ENCODE assay signal across 34 cellular contexts in the genomic region with DNA sequence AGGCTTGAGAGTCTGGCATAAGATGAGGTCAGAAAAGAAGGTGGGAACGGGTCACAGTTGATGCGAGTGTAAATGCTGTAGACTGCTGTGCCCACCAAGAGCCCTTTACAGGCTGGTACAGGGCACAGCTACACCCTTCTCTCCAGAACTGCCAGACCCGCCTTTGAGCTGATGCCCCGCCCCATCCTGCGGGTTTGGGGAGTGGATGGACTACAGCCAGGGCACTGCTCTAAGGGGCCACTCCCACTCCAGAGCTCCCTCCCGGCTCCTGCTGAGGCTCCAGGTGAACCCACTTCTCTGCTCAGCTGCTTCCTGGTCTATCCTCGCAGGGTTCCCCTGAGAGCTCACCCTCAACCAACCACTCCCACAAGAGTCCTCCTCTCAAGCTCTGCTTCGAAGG. TPM values are rescaled to one million over a fixed set of nuclear protein-coding genes. Genes with fewer than 3 reads are reported as not detected.
DNase-seq lines count a peak whose midpoint lies in the region; ATAC-seq and TF ChIP-seq lines count a peak whose summit lies in the region.
"Had no signal": no experiment of that assay in that cellular context is flagged by ENCODE, and none has a peak within 500 bp of the region (broad histone marks: within the 10 kb centered on the region; RNA-seq: fewer than 3 reads in every experiment).

No MANE protein-coding gene starts in this region.

- H3K27me3 ChIP-seq in stomach (peaks cover 0 to 72% (median 26%) of the 10 kb centered on the region in 3 donors), spleen (replicated peaks in 1 of 7) (peaks cover 0 to 71% (median 33%) of the 10 kb centered on the region in 7 donors)
- H3K27me3 ChIP-seq: Peyer's patch, testis had no signal

- ATAC-seq in esophagus mucosa (peak; percentile 73), HG03139 (IDR thresholded peaks at IDR 0.05; ENCODE audit: unreplicated experiment) (no peak)
- ATAC-seq: gastrocnemius medialis; stimulated activated naive CD8-positive, alpha-beta T cell treated with anti-CD3 and anti-CD28 coated beads, Interleukin-15, Interleukin-2, amounts not matched to agents 100 U/mL and 50 U/mL, for 24 hours had no signal

- no peaks in the 10 kb centered on the region for H3K36me3 ChIP-seq in stomach
- H3K36me3 ChIP-seq in spleen: no peaks in the 10 kb centered on the region
- H3K36me3 ChIP-seq: gastrocnemius medialis, Peyer's patch had no signal

- TF ChIP-seq POLR2A in stomach (IDR thresholded peaks at IDR 0.05) (no peak), spleen (IDR thresholded peaks at IDR 0.05) (no peak)

- no peak for TF ChIP-seq EP300 in stomach (IDR thresholded peaks at IDR 0.05)

- intact Hi-C loops in stomach (cut with DNase I; ENCODE audit: low total_unique reads) (loop anchor here (5.0 kb wide), 1 partner anchor 73 kb away; no protein-coding TSS in a partner anchor), spleen (cut with DNase I; ENCODE audit: low total_unique reads) (loop anchor here (5.0 kb wide), 1 partner anchor 68 kb away; no protein-coding TSS in a partner anchor)

- H3K27ac ChIP-seq in stomach: no peak overlapping the region
- H3K27ac ChIP-seq in spleen: no peak overlapping the region
- H3K27ac ChIP-seq: gastrocnemius medialis, parathyroid adenoma, Peyer's patch, testis, VCaP had no signal

- H3K4me1 ChIP-seq in stomach (peaks cover 0 to 5% (median 0%) of the 10 kb centered on the region in 4 donors), spleen (peaks cover 0 to 6% (median 2%) of the 10 kb centered on the region in 6 donors)
- H3K4me1 ChIP-seq: parathyroid adenoma, testis had no signal

- peak; percentile 15 for DNase-seq in NCI-H748 (lab: John Stamatoyannopoulos, UW; ENCODE audit: unreplicated experiment)
- no peak for DNase-seq in NCI-H748 treated with DMSO at 0.1 percent for 48 hours (lab: John Stamatoyannopoulos, UW)
- peak; percentile 51 for DNase-seq in LoVo (ENCODE audit: low spot score)
- DNase-seq in stomach: peak; percentile 47
- no peak for DNase-seq in spleen
- no peak for DNase-seq in NCI-H345 treated with DMSO at 0.1 percent for 48 hours (lab: John Stamatoyannopoulos, UW; ENCODE audit: unreplicated experiment)
- DNase-seq: activated CD4-positive, alpha-beta T cell treated with anti-CD3 and anti-CD28 coated beads for 4 hours; activated CD8-positive, alpha-beta memory T cell treated with anti-CD3 and anti-CD28 coated beads for 24 hours; activated naive CD4-positive, alpha-beta T cell treated with anti-CD3 and anti-CD28 coated beads, Interleukin-2, amount 50 U/mL, for 16 hours; activated T-cell treated with anti-CD3 and anti-CD28 coated beads for 4 hours; CD4-positive, alpha-beta memory T cell; cerebellar nuclear complex; gastrocnemius medialis; IMR-90; mesenchymal stem cell; NCI-H1048; NCI-H1694; NCI-H524 treated with DMSO at 0.1 percent for 48 hours; Peyer's patch; retina; stimulated activated CD4-positive, alpha-beta T cell treated with anti-CD3 and anti-CD28 coated beads, Interleukin-1b, Interleukin-23, amount 100 ng/mL, for 48 hours; stimulated activated naive CD8-positive, alpha-beta T cell treated with anti-CD3 and anti-CD28 coated beads, Interleukin-15, Interleukin-2, amounts not matched to agents 100 U/mL and 50 U/mL, for 24 hours; SW 1271; T-helper 9 cell; testis had no signal

- TF ChIP-seq CTCF in stomach (IDR thresholded peaks at IDR 0.05) (no peak), spleen (IDR thresholded peaks at IDR 0.05 in 8 of 11, conservative IDR thresholded peaks at IDR 0.05 in 3 of 11) (no peak)

- 10 to 23% (median 17%) methylated on average over 7 to 8 of the region's 8 CpGs for WGBS in stomach, 5 donors
- 32 to 54% (median 35%) methylated on average over 7 to 8 of the region's 8 CpGs for WGBS in spleen, 5 donors

- H3K9me3 ChIP-seq in stomach (no peaks in the 10 kb centered on the region), spleen (no peaks in the 10 kb centered on the region)
- H3K9me3 ChIP-seq: gastrocnemius medialis, Peyer's patch, testis had no signal

- H3K4me3 ChIP-seq in stomach (no peak overlapping the region), spleen (no peak overlapping the region)
- H3K4me3 ChIP-seq: gastrocnemius medialis, Peyer's patch, smooth muscle cell, testis had no signal

RNA-seq across cellular contexts. Expression of a gene that starts 12.3 kb away (rescaled TPM):
- total RNA-seq in esophagus mucosa (not detected), stomach (not detected), spleen (not detected)
- polyA plus RNA-seq in stomach (under 1 TPM in 1 of 3 donors, not detected in 2; 0.13 TPM), spleen (not detected)
- total RNA-seq: activated T-helper 2 cell treated with anti-CD3 and anti-CD28 coated beads, Interferon-gamma antibody, Interleukin-2, Interleukin-4, amounts not matched to agents 10 μg/mL and 5 μg/mL and 100 μg/mL, durations not matched to agents 14 hours and 24 hours and 36 hours; CD4-positive, alpha-beta memory T cell; fibroblast of lung; gastrocnemius medialis; IMR-90; LHCN-M2; Peyer's patch had no signal
- polyA plus RNA-seq: CD4-positive, alpha-beta memory T cell; fibroblast of lung; neural cell had no signal

RNA-seq across cellular contexts. Expression of a gene that starts 32.6 kb away (rescaled TPM):
- total RNA-seq in esophagus mucosa: 28.1 TPM
- 100 to 1,000 TPM in 1 of 5 donors, 10 to 100 TPM in 4; 16.7 to 484 (median 36.6) TPM for total RNA-seq in stomach
- polyA plus RNA-seq in stomach: 10 to 100 TPM; 15.4 to 37.7 (median 22.8) TPM
- 10 to 100 TPM in 6 of 7 donors, 1 to 10 TPM in 1; 9.5 to 34.9 (median 17.7) TPM for total RNA-seq in spleen
- polyA plus RNA-seq in spleen: 10 to 100 TPM; 13.8 to 23.1 (median 15.4) TPM

RNA-seq across cellular contexts. Expression of a gene that starts 33.0 kb away (rescaled TPM):
- total RNA-seq in esophagus mucosa (16.9 TPM), stomach (100 to 1,000 TPM in 1 of 5 donors, 10 to 100 TPM in 4; 30.3 to 119 (median 64.8) TPM), spleen (10 to 100 TPM; 42.4 to 60.4 (median 49.1) TPM)
- polyA plus RNA-seq in stomach (10 to 100 TPM; 64.9 to 80.2 (median 73.5) TPM), spleen (10 to 100 TPM; 33.6 to 76.6 (median 41.0) TPM)

RNA-seq across cellular contexts. Expression of a gene that starts 58.6 kb away (rescaled TPM):
- total RNA-seq in esophagus mucosa (1.4 TPM), stomach (not detected), spleen (under 1 TPM in 1 of 7 donors, not detected in 6; 0.20 TPM)
- polyA plus RNA-seq in stomach (1 to 10 TPM in 1 of 3 donors, not detected in 2; 1.6 TPM), spleen (under 1 TPM in 1 of 3 donors, not detected in 2; 0.06 TPM)
- total RNA-seq: activated T-helper 2 cell treated with anti-CD3 and anti-CD28 coated beads, Interferon-gamma antibody, Interleukin-2, Interleukin-4, amounts not matched to agents 10 μg/mL and 5 μg/mL and 100 μg/mL, durations not matched to agents 14 hours and 24 hours and 36 hours; CD4-positive, alpha-beta memory T cell; fibroblast of lung; gastrocnemius medialis; IMR-90; LHCN-M2; Peyer's patch; smooth muscle cell had no signal
- polyA plus RNA-seq: CD4-positive, alpha-beta memory T cell; fibroblast of lung; IMR-90; neural cell; smooth muscle cell had no signal

Comparison
In these comparisons a context has a peak if more than half of its experiments do, and no peak if none do; other contexts are left out.
1. DNase-seq: peak in NCI-H748 (single experiment), LoVo (single experiment) and stomach (single experiment); none in NCI-H748 treated with DMSO at 0.1 percent for 48 hours (single experiment), spleen (single experiment) and NCI-H345 treated with DMSO at 0.1 percent for 48 hours (single experiment).